Comparison of ENCODE assay signal across 20 cellular contexts in the genomic region with DNA sequence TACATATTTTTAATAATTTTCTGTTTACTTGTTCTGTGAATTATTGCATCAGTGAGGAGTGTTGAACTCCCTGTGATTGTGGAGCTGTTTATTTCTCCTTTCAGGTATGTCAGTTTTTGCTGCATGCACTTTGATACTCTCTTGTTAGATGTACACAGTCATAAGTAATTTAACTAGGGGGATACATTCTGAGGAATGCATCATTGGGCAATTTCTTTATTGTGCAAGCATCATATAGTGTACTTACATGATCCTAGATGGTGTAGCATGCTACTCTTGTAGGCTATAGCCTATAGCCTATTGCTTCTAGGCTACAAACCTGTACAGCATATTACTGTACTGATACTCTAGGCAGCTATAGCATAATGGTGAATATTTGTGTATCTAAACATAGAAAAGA.
"Had no signal": no experiment of that assay in that cellular context is flagged by ENCODE, and none has a peak within 500 bp of the region (broad histone marks: within the 10 kb centered on the region; RNA-seq: fewer than 3 reads in every experiment).

No MANE protein-coding gene starts in this region.

- H3K9me3 Mint-ChIP-seq: activated naive CD8-positive, alpha-beta T cell treated with anti-CD3 and anti-CD28 coated beads, Interleukin-2, amount 10 ng/mL, durations not matched to agents 7 days and 5 days; activated T-helper 1 cell treated with anti-CD3 and anti-CD28 coated beads, Interleukin-12 subunit alpha, Interleukin-12 subunit beta, Interleukin-2, Interleukin-4 antibody, amounts not matched to agents 30 ng/mL and 10 ng/mL and 1 ng/mL, durations not matched to agents 14 hours and 24 hours and 36 hours; central memory CD8-positive, alpha-beta T cell; neural crest cell had no signal

- ATAC-seq: activated CD4-positive, CD25-positive, alpha-beta regulatory T cell treated with anti-CD3 and anti-CD28 coated beads, Interleukin-2, amount 50 U/mL, for 24 hours; foreskin keratinocyte; left lobe of liver had no signal

- H3K4me1 ChIP-seq: foreskin keratinocyte had no signal

- H3K27ac ChIP-seq: coronary artery, foreskin keratinocyte, tibial artery, uterus had no signal

- H3K27ac Mint-ChIP-seq: activated naive CD8-positive, alpha-beta T cell treated with anti-CD3 and anti-CD28 coated beads, Interleukin-2, amount 10 ng/mL, durations not matched to agents 7 days and 5 days; activated T-helper 1 cell treated with anti-CD3 and anti-CD28 coated beads, Interleukin-12 subunit alpha, Interleukin-12 subunit beta, Interleukin-2, Interleukin-4 antibody, amounts not matched to agents 30 ng/mL and 10 ng/mL and 1 ng/mL, durations not matched to agents 14 hours and 24 hours and 36 hours had no signal

- H3K36me3 ChIP-seq: uterus had no signal

- H3K27me3 ChIP-seq: foreskin keratinocyte, tibial artery, uterus had no signal

- DNase-seq: activated CD4-positive, alpha-beta T cell treated with anti-CD3 and anti-CD28 coated beads, Interleukin-2, amount 50 U/mL, for 4 hours; activated naive CD4-positive, alpha-beta T cell; activated naive CD8-positive, alpha-beta T cell treated with anti-CD3 and anti-CD28 coated beads, Interleukin-2, amount 10 ng/mL, durations not matched to agents 7 days and 5 days; anterior cingulate cortex; foreskin keratinocyte; hypothalamus; retina; stimulated activated CD8-positive, alpha-beta memory T cell treated with anti-CD3 and anti-CD28 coated beads, Interleukin-4, amount 100 ng/mL, for 48 hours; stimulated activated naive CD4-positive, alpha-beta T cell treated with Interleukin-2 at 50 U/mL for 16 hours; substantia nigra; T1000; tibial artery; uterus had no signal

- H3K27me3 Mint-ChIP-seq: activated naive CD8-positive, alpha-beta T cell treated with anti-CD3 and anti-CD28 coated beads, Interleukin-2, amount 10 ng/mL, durations not matched to agents 7 days and 5 days; central memory CD8-positive, alpha-beta T cell had no signal

- FAIRE-seq: keratinocyte had no signal

- H3K4me3 Mint-ChIP-seq: activated naive CD8-positive, alpha-beta T cell treated with anti-CD3 and anti-CD28 coated beads, Interleukin-2, amount 10 ng/mL, durations not matched to agents 7 days and 5 days; activated T-helper 1 cell treated with anti-CD3 and anti-CD28 coated beads, Interleukin-12 subunit alpha, Interleukin-12 subunit beta, Interleukin-2, Interleukin-4 antibody, amounts not matched to agents 30 ng/mL and 10 ng/mL and 1 ng/mL, durations not matched to agents 14 hours and 24 hours and 36 hours; central memory CD8-positive, alpha-beta T cell; neural crest cell had no signal

- H3K4me3 ChIP-seq: coronary artery, tibial artery, uterus had no signal

- H3K9me3 ChIP-seq: tibial artery, uterus had no signal
